26 cellular contexts compared by ENCODE assay signal in the genomic region with DNA sequence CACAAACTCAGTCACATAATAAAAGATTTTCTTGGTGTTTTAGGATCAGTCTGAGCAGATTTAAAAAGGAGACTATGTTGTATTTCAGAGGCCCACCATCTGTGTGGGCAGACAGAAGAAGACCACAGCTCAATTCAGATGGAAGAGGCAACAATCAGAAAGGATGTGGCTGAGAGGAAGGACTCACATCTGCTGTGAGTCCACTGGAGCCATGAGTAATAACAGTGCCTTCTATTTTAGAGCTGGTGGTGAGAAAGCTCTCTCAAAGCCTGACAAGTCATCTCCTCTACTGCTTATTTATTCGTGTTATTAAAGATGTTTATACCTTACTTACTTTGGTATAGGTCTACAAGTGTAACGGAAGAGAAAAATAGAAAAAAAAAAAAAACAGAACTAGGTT.
DNase-seq lines count a peak whose midpoint lies in the region; ATAC-seq, FAIRE-seq and TF ChIP-seq lines count a peak whose summit lies in the region.
"Had no signal": no experiment of that assay in that cellular context is flagged by ENCODE, and none has a peak within 500 bp of the region (broad histone marks: within the 10 kb centered on the region; RNA-seq: fewer than 3 reads in every experiment).

No MANE protein-coding gene starts in this region.

- intact Hi-C loops in MCF 10A (cut with micrococcal nuclease), result no loop called here
- intact Hi-C loops in right lobe of liver (cut with DNase I), result no loop called here

- no peak overlapping the region for H3K27ac ChIP-seq in right lobe of liver
- H3K27ac ChIP-seq: A549; BLaER1 treated with 17β-estradiol and CSF1 and Interleukin-3, amounts not matched to agents 10 nM and 100 nM; body of pancreas; HL-60; SK-N-MC had no signal

- no peak overlapping the region for H3K4me3 ChIP-seq in right lobe of liver
- H3K4me3 ChIP-seq: A549; BLaER1 treated with 17β-estradiol and CSF1 and Interleukin-3, amounts not matched to agents 10 nM and 100 nM; body of pancreas; MG63; SK-N-MC had no signal

- no peaks in the 10 kb centered on the region for H3K36me3 Mint-ChIP-seq in MCF 10A (ENCODE audit: insufficient read depth, unreplicated experiment)

- TF ChIP-seq CTCF in MCF 10A (IDR thresholded peaks at IDR 0.05; ENCODE audit: unreplicated experiment) (no peak), right lobe of liver (IDR thresholded peaks at IDR 0.05) (no peak)

- H3K4me1 ChIP-seq in right lobe of liver, result no peaks in the 10 kb centered on the region
- H3K4me1 ChIP-seq: A549, body of pancreas had no signal

- ATAC-seq in GM19468 (IDR thresholded peaks at IDR 0.05; ENCODE audit: extremely low read depth, unreplicated experiment) (peak; percentile 32), HG02973 (IDR thresholded peaks at IDR 0.05; ENCODE audit: unreplicated experiment) (peak; percentile 90), HG03575 (IDR thresholded peaks at IDR 0.05; ENCODE audit: extremely low read depth, insufficient number of reproducible peaks, low FRiP score, unreplicated experiment) (peak; percentile 68), right lobe of liver (no peak)
- ATAC-seq: A549, body of pancreas had no signal

- H3K9me3 Mint-ChIP-seq in MCF 10A (ENCODE audit: unreplicated experiment), result peaks cover 15% of the 10 kb centered on the region
- H3K9me3 Mint-ChIP-seq: T-helper 2 cell treated with Interferon-gamma antibody and Interleukin-4, amounts not matched to agents 5 μg/mL and 100 μg/mL, for 36 hours had no signal

- no peak for DNase-seq in GM12891 (ENCODE audit: insufficient read length, low spot score)
- no peak for DNase-seq in COLO829 (ENCODE audit: low spot score)
- no peak for DNase-seq in middle frontal gyrus (ENCODE audit: extremely low spot score, low spot score)
- no peak for DNase-seq in MCF 10A (ENCODE audit: unreplicated experiment)
- no peak for DNase-seq in right lobe of liver
- DNase-seq: activated CD8-positive, alpha-beta memory T cell treated with anti-CD3 and anti-CD28 coated beads, Interleukin-2, amount 50 U/mL, for 4 hours; body of pancreas; effector CD4-positive, alpha-beta T cell; erythroblast; foreskin melanocyte; H7; hippocampal formation; IMR-90; MG63; NCI-H1436 treated with DMSO at 0.1 percent for 48 hours; NCI-H510A treated with DMSO at 0.1 percent for 48 hours; stimulated activated CD8-positive, alpha-beta memory T cell treated with anti-CD3 and anti-CD28 coated beads, Interleukin-4, amount 100 ng/mL, for 48 hours had no signal

- BruUV-seq in MCF 10A (replicated peaks; lab: Mats Ljungman, UMichigan), result no TSS peak

- no peaks in the 10 kb centered on the region for H3K27me3 Mint-ChIP-seq in MCF 10A (ENCODE audit: insufficient read depth, unreplicated experiment)

- no peak overlapping the region for H3K4me3 Mint-ChIP-seq in MCF 10A (ENCODE audit: unreplicated experiment)
- H3K4me3 Mint-ChIP-seq: T-helper 2 cell treated with Interferon-gamma antibody and Interleukin-4, amounts not matched to agents 5 μg/mL and 100 μg/mL, for 36 hours had no signal

- no peak overlapping the region for H3K27ac Mint-ChIP-seq in MCF 10A (ENCODE audit: low read depth, unreplicated experiment)
- H3K27ac Mint-ChIP-seq: T-helper 2 cell treated with Interferon-gamma antibody and Interleukin-4, amounts not matched to agents 5 μg/mL and 100 μg/mL, for 36 hours had no signal

- no peaks in the 10 kb centered on the region for H3K27me3 ChIP-seq in right lobe of liver
- H3K27me3 ChIP-seq: BLaER1 treated with 17β-estradiol and CSF1 and Interleukin-3, amounts not matched to agents 10 nM and 100 nM; body of pancreas; MG63 had no signal

- no peak for FAIRE-seq in GM12891 (lab: Jason Lieb, UNC)
- FAIRE-seq: A549, islet of Langerhans had no signal

- no peaks in the 10 kb centered on the region for H3K4me1 Mint-ChIP-seq in MCF 10A (ENCODE audit: insufficient read depth, unreplicated experiment)

- no peaks in the 10 kb centered on the region for H3K36me3 ChIP-seq in right lobe of liver
- H3K36me3 ChIP-seq: BLaER1 treated with 17β-estradiol and CSF1 and Interleukin-3, amounts not matched to agents 10 nM and 100 nM; MG63 had no signal

- CTCF ChIA-PET in MCF 10A (lab: Yijun Ruan, JAX), result interaction anchor here (0.7 to 1.3 kb wide), 3 partner anchors 11 to 291 kb away, joined by 3 to 6 read pairs (median 3); no protein-coding TSS in a partner anchor

- POLR2A ChIA-PET in MCF 10A (lab: Yijun Ruan, JAX), result no interaction called here

- 44% methylated on average over 2 of the region's 2 CpGs for WGBS in right lobe of liver (ENCODE audit: insufficient coverage, low coverage, low lambda C conversion rate, missing lambda C conversion rate)

- TF ChIP-seq POLR2A in GM12891 (IDR thresholded peaks at IDR 0.05; ENCODE audit: low read depth, low read length) (no peak), right lobe of liver (IDR thresholded peaks at IDR 0.05) (no peak)

- H3K9me3 ChIP-seq in right lobe of liver, result no peaks in the 10 kb centered on the region
- H3K9me3 ChIP-seq: A549; BLaER1 treated with 17β-estradiol and CSF1 and Interleukin-3, amounts not matched to agents 10 nM and 100 nM; body of pancreas; MG63 had no signal

TF ChIP-seq in GM12891, 5 proteins besides CTCF, POLR2A, EP300 and RAD21:
- peak; percentile 24; the same call in 1 of the 2 replicates for TF ChIP-seq SPI1 (IDR thresholded peaks at IDR 0.05; ENCODE audit: low read depth, low read length)
- no peak for TF ChIP-seq TAF1 (IDR thresholded peaks at IDR 0.05; ENCODE audit: low read depth, low read length)
- TF ChIP-seq PAX5 (IDR thresholded peaks at IDR 0.05; ENCODE audit: insufficient read depth, low read length, severe bottlenecking), result no peak

Comparison
In these comparisons a context has a peak if more than half of its experiments do, and no peak if none do; other contexts are left out.
1. ATAC-seq: peak in GM19468 (single experiment), HG02973 (single experiment) and HG03575 (single experiment); none in right lobe of liver (0 of 4).